Comparison of ENCODE assay signal across 9 cellular contexts in genomic region chr1:98048234-98048633, GRCh38.
DNase-seq lines count a peak whose midpoint lies in the region; ATAC-seq lines count a peak whose summit lies in the region.
"Had no signal": no experiment of that assay in that cellular context is flagged by ENCODE, and none has a peak within 500 bp of the region (broad histone marks: within the 10 kb centered on the region; RNA-seq: fewer than 3 reads in every experiment).

No MANE protein-coding gene starts in this region.

- peaks cover 13 to 44% (median 41%) of the 10 kb centered on the region in 4 donors for H3K4me1 Mint-ChIP-seq in naive thymus-derived CD8-positive, alpha-beta T cell
- peaks cover 43% of the 10 kb centered on the region for H3K4me1 Mint-ChIP-seq in stimulated activated naive CD8-positive, alpha-beta T cell treated with anti-CD3 and anti-CD28 coated beads, Interleukin-15, Interleukin-2, amounts not matched to agents 100 ng/mL and 50 ng/mL, for 24 hours (ENCODE audit: low read depth)

- ATAC-seq in HG02678 (IDR thresholded peaks at IDR 0.05; ENCODE audit: unreplicated experiment) (peak; percentile 56), HG02763 (IDR thresholded peaks at IDR 0.05; ENCODE audit: unreplicated experiment) (no peak)
- ATAC-seq in naive thymus-derived CD8-positive, alpha-beta T cell = peak; percentile 78 to 84

- DNase-seq in DMS53 treated with DMSO at 0.1 percent for 48 hours (lab: John Stamatoyannopoulos, UW; ENCODE audit: unreplicated experiment) (peak; percentile 81), NCI-H82 treated with DMSO at 0.1 percent for 48 hours (lab: John Stamatoyannopoulos, UW; ENCODE audit: unreplicated experiment) (peak; percentile 61), fibroblast of peridontal ligament (ENCODE audit: extremely low read depth) (peak; percentile 89)
- DNase-seq in activated T-cell treated with anti-CD3 and anti-CD28 coated beads, Interleukin-2, amount 50 U/mL, for 1 hour = peak; percentile 68
- DNase-seq in naive thymus-derived CD8-positive, alpha-beta T cell = peak; percentile 36 to 73 (median 57)

- H3K27me3 Mint-ChIP-seq in naive thymus-derived CD8-positive, alpha-beta T cell = peaks cover 55 to 91% (median 80%) of the 10 kb centered on the region in 5 donors
- peaks cover 93% of the 10 kb centered on the region for H3K27me3 Mint-ChIP-seq in stimulated activated naive CD8-positive, alpha-beta T cell treated with anti-CD3 and anti-CD28 coated beads, Interleukin-15, Interleukin-2, amounts not matched to agents 100 ng/mL and 50 ng/mL, for 24 hours

- POLR2A ChIA-PET in naive thymus-derived CD8-positive, alpha-beta T cell (lab: Charles Lee) = no interaction called here

- peaks cover 0 to 7% (median 0%) of the 10 kb centered on the region in 9 donors for H3K9me3 Mint-ChIP-seq in naive thymus-derived CD8-positive, alpha-beta T cell
- no peaks in the 10 kb centered on the region for H3K9me3 Mint-ChIP-seq in stimulated activated naive CD8-positive, alpha-beta T cell treated with anti-CD3 and anti-CD28 coated beads, Interleukin-15, Interleukin-2, amounts not matched to agents 100 ng/mL and 50 ng/mL, for 24 hours

- H3K4me3 Mint-ChIP-seq in naive thymus-derived CD8-positive, alpha-beta T cell = peak overlapping the region in 7 of 10 donors; percentile 16 to 44 (median 31)
- H3K4me3 Mint-ChIP-seq in stimulated activated naive CD8-positive, alpha-beta T cell treated with anti-CD3 and anti-CD28 coated beads, Interleukin-15, Interleukin-2, amounts not matched to agents 100 ng/mL and 50 ng/mL, for 24 hours = peak overlapping the region; percentile 42
- H3K4me3 Mint-ChIP-seq: IgD-negative memory B cell had no signal

- peak overlapping the region in 2 of 10 donors; percentile 3 to 18 for H3K27ac Mint-ChIP-seq in naive thymus-derived CD8-positive, alpha-beta T cell
- no peak overlapping the region for H3K27ac Mint-ChIP-seq in stimulated activated naive CD8-positive, alpha-beta T cell treated with anti-CD3 and anti-CD28 coated beads, Interleukin-15, Interleukin-2, amounts not matched to agents 100 ng/mL and 50 ng/mL, for 24 hours
- H3K27ac Mint-ChIP-seq: IgD-negative memory B cell had no signal

- peaks cover 0 to 8% (median 5%) of the 10 kb centered on the region in 3 donors for H3K36me3 Mint-ChIP-seq in naive thymus-derived CD8-positive, alpha-beta T cell
- H3K36me3 Mint-ChIP-seq in stimulated activated naive CD8-positive, alpha-beta T cell treated with anti-CD3 and anti-CD28 coated beads, Interleukin-15, Interleukin-2, amounts not matched to agents 100 ng/mL and 50 ng/mL, for 24 hours (ENCODE audit: low read depth) = no peaks in the 10 kb centered on the region
- H3K36me3 Mint-ChIP-seq: IgD-negative memory B cell had no signal
